In the genomic region with DNA sequence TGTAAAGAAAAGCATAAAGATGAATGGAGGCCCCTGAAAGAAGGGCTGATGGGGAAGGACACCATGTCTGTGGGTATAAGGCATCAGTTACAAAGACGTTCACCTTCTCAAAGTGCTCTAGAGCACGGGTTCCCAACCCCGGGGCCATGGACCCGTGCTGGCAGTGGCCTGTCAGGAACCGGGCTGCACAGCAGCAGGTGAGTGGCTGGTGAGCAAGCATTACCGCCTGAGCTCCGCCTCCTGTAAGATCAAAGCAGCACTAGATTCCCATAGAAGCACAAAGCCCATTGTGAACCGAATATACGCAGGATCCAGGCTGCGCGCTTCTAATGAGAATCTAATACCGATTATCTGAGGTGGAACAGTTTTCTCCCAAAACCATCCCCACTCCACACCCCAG, we compare ENCODE assay signal across 28 cellular contexts.
"Had no signal": no experiment of that assay in that cellular context is flagged by ENCODE, and none has a peak within 500 bp of the region (broad histone marks: within the 10 kb centered on the region; RNA-seq: fewer than 3 reads in every experiment).

No MANE protein-coding gene starts in this region.

- DNase-seq: dermis blood vessel endothelial cell; effector memory CD4-positive, alpha-beta T cell; erythroblast; esophagus squamous epithelium; foreskin melanocyte; glutamatergic neuron; heart right ventricle; hippocampal formation; immature natural killer cell; left ventricle myocardium superior; lower lobe of right lung; stimulated activated CD4-positive, alpha-beta T cell treated with anti-CD3 and anti-CD28 coated beads, Interleukin-12 subunit alpha, Interleukin-12 subunit beta, amount 100 ng/mL, for 4 hours; stimulated activated CD4-positive, alpha-beta T cell treated with anti-CD3 and anti-CD28 coated beads, Interleukin-1b, Interleukin-23, amount 100 ng/mL, for 48 hours; stimulated activated CD4-positive, alpha-beta T cell treated with anti-CD3 and anti-CD28 coated beads, Interleukin-4, amount 100 ng/mL, for 1 hour; stimulated activated CD8-positive, alpha-beta memory T cell treated with anti-CD3 and anti-CD28 coated beads, Interleukin-4, amount 100 ng/mL, for 48 hours; stimulated activated naive CD4-positive, alpha-beta T cell treated with Interleukin-2 at 50 U/mL for 16 hours; stomach; thyroid gland had no signal

- H3K27ac ChIP-seq: coronary artery, esophagus squamous epithelium, heart right ventricle, lower lobe of right lung, parathyroid adenoma, stomach, thyroid gland had no signal

- H3K4me3 Mint-ChIP-seq: immature natural killer cell; natural killer cell treated with Interleukin-12 subunit alpha and Interleukin-12 subunit beta and Interleukin-15 and Interleukin-18, amount 100 ng/mL, for 72 hours; neural crest cell; type B pancreatic cell had no signal

- H3K27me3 Mint-ChIP-seq: progenitor cell of endocrine pancreas, type B pancreatic cell had no signal

- H3K9me3 ChIP-seq: esophagus squamous epithelium, heart right ventricle, lower lobe of right lung, stomach, thyroid gland had no signal

- H3K27me3 ChIP-seq: esophagus squamous epithelium, heart right ventricle, stomach, thyroid gland had no signal

- H3K36me3 ChIP-seq: esophagus squamous epithelium, heart right ventricle, lower lobe of right lung, stomach, thyroid gland had no signal

- H3K27ac Mint-ChIP-seq: immature natural killer cell; natural killer cell treated with Interleukin-12 subunit alpha and Interleukin-12 subunit beta and Interleukin-15 and Interleukin-18, amount 100 ng/mL, for 72 hours; progenitor cell of endocrine pancreas; type B pancreatic cell had no signal

- FAIRE-seq: endometrium, keratinocyte had no signal

- H2AFZ ChIP-seq: parathyroid adenoma had no signal

- H3K79me2 ChIP-seq: parathyroid adenoma had no signal

- H3K9ac ChIP-seq: parathyroid adenoma had no signal

- H3K9me3 Mint-ChIP-seq: immature natural killer cell; natural killer cell treated with Interleukin-12 subunit alpha and Interleukin-12 subunit beta and Interleukin-15 and Interleukin-18, amount 100 ng/mL, for 72 hours; neural crest cell had no signal

- H3K4me1 ChIP-seq: parathyroid adenoma had no signal

- ATAC-seq: heart right ventricle; left ventricle myocardium superior; lower lobe of right lung; natural killer cell treated with Interleukin-12 subunit alpha and Interleukin-12 subunit beta and Interleukin-15 and Interleukin-18, amount 100 ng/mL, for 72 hours; sciatic nerve had no signal

- H3K4me2 ChIP-seq: smooth muscle cell had no signal

- H3K4me3 ChIP-seq: coronary artery, esophagus squamous epithelium, heart right ventricle, lower lobe of right lung, smooth muscle cell, stomach, thyroid gland had no signal

- H3K4me1 Mint-ChIP-seq: neural crest cell had no signal
